ENCODE assay signal across 36 cellular contexts in the genomic region with DNA sequence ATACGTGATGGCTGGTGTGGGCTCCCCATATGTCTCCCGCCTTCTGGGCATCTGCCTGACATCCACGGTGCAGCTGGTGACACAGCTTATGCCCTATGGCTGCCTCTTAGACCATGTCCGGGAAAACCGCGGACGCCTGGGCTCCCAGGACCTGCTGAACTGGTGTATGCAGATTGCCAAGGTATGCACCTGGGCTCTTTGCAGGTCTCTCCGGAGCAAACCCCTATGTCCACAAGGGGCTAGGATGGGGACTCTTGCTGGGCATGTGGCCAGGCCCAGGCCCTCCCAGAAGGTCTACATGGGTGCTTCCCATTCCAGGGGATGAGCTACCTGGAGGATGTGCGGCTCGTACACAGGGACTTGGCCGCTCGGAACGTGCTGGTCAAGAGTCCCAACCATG. TPM values are rescaled to one million over a fixed set of nuclear protein-coding genes. Genes with fewer than 3 reads are reported as not detected.
"Had no signal": no experiment of that assay in that cellular context is flagged by ENCODE, and none has a peak within 500 bp of the region (broad histone marks: within the 10 kb centered on the region; RNA-seq: fewer than 3 reads in every experiment).

No MANE protein-coding gene starts in this region.

- H3K27ac Mint-ChIP-seq: activated CD4-positive, alpha-beta memory T cell treated with anti-CD3 and anti-CD28 coated beads, Interleukin-2, amount 10 ng/mL, durations not matched to agents 7 days and 5 days; activated CD8-positive, alpha-beta memory T cell treated with anti-CD3 and anti-CD28 coated beads, Interleukin-2, amount 10 ng/mL, durations not matched to agents 7 days and 5 days; activated naive CD4-positive, alpha-beta T cell treated with anti-CD3 and anti-CD28 coated beads, Interleukin-2, amount 10 ng/mL, durations not matched to agents 7 days and 5 days; activated naive CD8-positive, alpha-beta T cell; activated naive CD8-positive, alpha-beta T cell treated with anti-CD3 and anti-CD28 coated beads, Interleukin-2, amount 50 U/mL, for 24 hours had no signal

- FAIRE-seq: RCC 7860 had no signal

- H3K27me3 ChIP-seq: cardiac muscle cell had no signal

- H3K4me3 Mint-ChIP-seq: activated CD4-positive, alpha-beta memory T cell treated with anti-CD3 and anti-CD28 coated beads, Interleukin-2, amount 10 ng/mL, durations not matched to agents 7 days and 5 days; activated CD8-positive, alpha-beta memory T cell treated with anti-CD3 and anti-CD28 coated beads, Interleukin-2, amount 10 ng/mL, durations not matched to agents 7 days and 5 days; activated naive CD4-positive, alpha-beta T cell treated with anti-CD3 and anti-CD28 coated beads, Interleukin-2, amount 10 ng/mL, durations not matched to agents 7 days and 5 days; activated naive CD8-positive, alpha-beta T cell; activated naive CD8-positive, alpha-beta T cell treated with anti-CD3 and anti-CD28 coated beads, Interleukin-2, amount 50 U/mL, for 24 hours; central memory CD8-positive, alpha-beta T cell had no signal

- H3K27me3 Mint-ChIP-seq: activated CD4-positive, alpha-beta memory T cell treated with anti-CD3 and anti-CD28 coated beads, Interleukin-2, amount 10 ng/mL, durations not matched to agents 7 days and 5 days; activated CD8-positive, alpha-beta memory T cell treated with anti-CD3 and anti-CD28 coated beads, Interleukin-2, amount 10 ng/mL, durations not matched to agents 7 days and 5 days; activated naive CD8-positive, alpha-beta T cell; activated naive CD8-positive, alpha-beta T cell treated with anti-CD3 and anti-CD28 coated beads, Interleukin-2, amount 50 U/mL, for 24 hours; central memory CD8-positive, alpha-beta T cell had no signal

- H3K27ac ChIP-seq: cardiac muscle cell, KMS-11, WERI-Rb-1 had no signal

- H3K9ac ChIP-seq: KMS-11 had no signal

- DNase-seq: activated CD4-positive, alpha-beta memory T cell treated with anti-CD3 and anti-CD28 coated beads, Interleukin-2, amount 10 ng/mL, durations not matched to agents 7 days and 5 days; activated CD4-positive, alpha-beta T cell treated with anti-CD3 and anti-CD28 coated beads for 1 hour; activated CD4-positive, alpha-beta T cell treated with anti-CD3 and anti-CD28 coated beads for 48 hours; activated CD4-positive, CD25-positive, alpha-beta regulatory T cell; activated CD8-positive, alpha-beta memory T cell treated with anti-CD3 and anti-CD28 coated beads for 24 hours; activated CD8-positive, alpha-beta memory T cell treated with anti-CD3 and anti-CD28 coated beads, Interleukin-2, amount 10 ng/mL, durations not matched to agents 7 days and 5 days; activated effector memory CD4-positive, alpha-beta T cell treated with Interleukin-2 at 50 U/mL for 16 hours; activated naive CD4-positive, alpha-beta T cell treated with anti-CD3 and anti-CD28 coated beads, Interleukin-2, amount 10 ng/mL, durations not matched to agents 7 days and 5 days; activated naive CD8-positive, alpha-beta T cell treated with anti-CD3 and anti-CD28 coated beads, Interleukin-2, amount 50 U/mL, for 24 hours; activated T-cell treated with anti-CD3 and anti-CD28 coated beads, Interleukin-2, amount 50 U/mL, for 1 hour; anterior cingulate cortex; MM.1S; MV-4-11; NCI-H1092; NCI-H1436 treated with DMSO at 0.1 percent for 48 hours; NCI-H1694 treated with DMSO at 0.1 percent for 48 hours; NCI-H2029 treated with DMSO at 0.1 percent for 48 hours; NCI-H2107; NCI-H2171; NCI-H510A; NCI-H526; NCI-H748 treated with DMSO at 0.1 percent for 48 hours; NK-92 treated with Interleukin-12 subunit alpha and Interleukin-12 subunit beta, amount 100 ng/mL, for 24 hours; PC-3; SW 1271; T-helper 1 cell; T1000; WERI-Rb-1 had no signal

- ATAC-seq: activated CD8-positive, alpha-beta memory T cell treated with anti-CD3 and anti-CD28 coated beads, Interleukin-2, amount 10 ng/mL, durations not matched to agents 7 days and 5 days; activated naive CD8-positive, alpha-beta T cell treated with anti-CD3 and anti-CD28 coated beads, Interleukin-2, amount 50 U/mL, for 24 hours; PC-3; Right ventricle myocardium inferior had no signal

- H3K9me3 Mint-ChIP-seq: activated CD4-positive, alpha-beta memory T cell treated with anti-CD3 and anti-CD28 coated beads, Interleukin-2, amount 10 ng/mL, durations not matched to agents 7 days and 5 days; activated naive CD4-positive, alpha-beta T cell treated with anti-CD3 and anti-CD28 coated beads, Interleukin-2, amount 10 ng/mL, durations not matched to agents 7 days and 5 days; activated naive CD8-positive, alpha-beta T cell treated with anti-CD3 and anti-CD28 coated beads, Interleukin-2, amount 50 U/mL, for 24 hours; central memory CD8-positive, alpha-beta T cell had no signal

- H3K4me2 ChIP-seq: KMS-11 had no signal

- H3K4me3 ChIP-seq: cardiac muscle cell had no signal

RNA-seq across cellular contexts. Expression of gene GRB7, which starts 13.0 kb away (rescaled TPM):
- total RNA-seq: chondrocyte had no signal

RNA-seq across cellular contexts. Expression of gene PNMT, which starts 56.5 kb away (rescaled TPM):
- total RNA-seq: activated CD4-positive, alpha-beta memory T cell treated with anti-CD3 and anti-CD28 coated beads, Interleukin-2, amount 10 ng/mL, durations not matched to agents 7 days and 5 days; activated CD8-positive, alpha-beta memory T cell treated with anti-CD3 and anti-CD28 coated beads, Interleukin-2, amount 10 ng/mL, durations not matched to agents 7 days and 5 days; T-helper 2 cell treated with Interferon-gamma antibody and Interleukin-4, amounts not matched to agents 100 ng/mL and 5 ng/mL, for 36 hours had no signal
